Comparison of ENCODE assay signal across 15 cellular contexts in genomic region chrX:98194036-98194435, GRCh38.
DNase-seq lines count a peak whose midpoint lies in the region; ATAC-seq, FAIRE-seq and TF ChIP-seq lines count a peak whose summit lies in the region.
"Had no signal": no experiment of that assay in that cellular context is flagged by ENCODE, and none has a peak within 500 bp of the region (broad histone marks: within the 10 kb centered on the region; RNA-seq: fewer than 3 reads in every experiment).

No MANE protein-coding gene starts in this region.

- no peak for DNase-seq in A549 (ENCODE audit: low read depth in 1 of 2, low spot score in 1 of 2)
- peak; percentile 15 for DNase-seq in KBM-7
- DNase-seq in NAMALWA (ENCODE audit: low spot score) = peak; percentile 1
- DNase-seq in OCI-M1 (lab: John Stamatoyannopoulos, UW) = peak; percentile 61
- no peak for DNase-seq in HUDEP-2 (lab: John Stamatoyannopoulos, UW; ENCODE audit: unreplicated experiment in 76 of 76)
- DNase-seq: C1 segment of cervical spinal cord; Calu3; CD4-positive, alpha-beta T cell; DMS79; GM23248 had no signal

- no peak for TF ChIP-seq RAD21 in A549 (conservative IDR thresholded peaks at IDR 0.05 in 1 of 2, IDR thresholded peaks at IDR 0.05 in 1 of 2)

- CTCF ChIA-PET in A549 (lab: Yijun Ruan, JAX) = no interaction called here

- in situ Hi-C loops in KBM-7 (cut with MboI; ENCODE audit: low pct_unique_long_range_greater_than_20kb, low sequenced_read_pairs) = no loop called here

- FAIRE-seq in A549 (lab: Jason Lieb, UNC) = peak; percentile 23
- FAIRE-seq: GM12892, H54 had no signal

- ATAC-seq in A549 (no peak), GM21360 (IDR thresholded peaks at IDR 0.05; ENCODE audit: unreplicated experiment) (no peak), GM19351 (IDR thresholded peaks at IDR 0.05; ENCODE audit: unreplicated experiment) (no peak), HG03442 (IDR thresholded peaks at IDR 0.05; ENCODE audit: unreplicated experiment) (no peak)

- WGBS in A549 (ENCODE audit: missing lambda C conversion rate) = 7% methylated on average over 2 of the region's 2 CpGs

- no peak for TF ChIP-seq CTCF in A549 (IDR thresholded peaks at IDR 0.05)

- H3K4me1 ChIP-seq in A549 = no peaks in the 10 kb centered on the region

- TF ChIP-seq EP300 in A549 (IDR thresholded peaks at IDR 0.05) = no peak

- no peaks in the 10 kb centered on the region for H3K9me3 ChIP-seq in A549

- H3K27ac ChIP-seq in A549 = no peak overlapping the region
- H3K27ac ChIP-seq: GM23248 had no signal

- H3K4me2 ChIP-seq in A549 = no peak overlapping the region

- POLR2A ChIA-PET in A549 (lab: Yijun Ruan, JAX) = no interaction called here

- no peak overlapping the region for H3K4me3 ChIP-seq in A549
- H3K4me3 ChIP-seq: GM23248 had no signal

- TF ChIP-seq POLR2A in A549 (IDR thresholded peaks at IDR 0.05; ENCODE audit: low read length) = no peak

TF ChIP-seq in A549, 52 proteins besides CTCF, POLR2A, EP300 and RAD21:
- TF ChIP-seq ZC3H11A (IDR thresholded peaks at IDR 0.05) = no peak
- no peak for TF ChIP-seq POLR2AphosphoS2 (conservative IDR thresholded peaks at IDR 0.05; ENCODE audit: low read length)
- no peak for TF ChIP-seq E2F6 (IDR thresholded peaks at IDR 0.05; ENCODE audit: borderline replicate concordance, low read depth)
- no peak for TF ChIP-seq ELK1 (IDR thresholded peaks at IDR 0.05; ENCODE audit: low read depth, low read length)
- no peak for TF ChIP-seq KDM5A (IDR thresholded peaks at IDR 0.05)
- no peak for TF ChIP-seq TP53 (CRISPR knock-in tag; IDR thresholded peaks at IDR 0.05)
- no peak for TF ChIP-seq KDM1A (IDR thresholded peaks at IDR 0.05; ENCODE audit: low read depth)
- TF ChIP-seq SMC3 (IDR thresholded peaks at IDR 0.05) = no peak
- TF ChIP-seq RNF2 (IDR thresholded peaks at IDR 0.05; ENCODE audit: borderline replicate concordance, low read depth) = no peak
- TF ChIP-seq PBX3 (IDR thresholded peaks at IDR 0.05) = no peak
- no peak for TF ChIP-seq RCOR1 (IDR thresholded peaks at IDR 0.05; ENCODE audit: low read depth, low read length)
- no peak for TF ChIP-seq BCL3 (IDR thresholded peaks at IDR 0.05)
- TF ChIP-seq GATA3 (IDR thresholded peaks at IDR 0.05; ENCODE audit: borderline replicate concordance) = no peak
- no peak for TF ChIP-seq FOXS1 (CRISPR knock-in tag; IDR thresholded peaks at IDR 0.05)
- no peak for TF ChIP-seq MAFK (IDR thresholded peaks at IDR 0.05; ENCODE audit: partially characterized antibody)

Comparison
In these comparisons a context has a peak if more than half of its experiments do, and no peak if none do; other contexts are left out.
1. DNase-seq: peak in KBM-7 (single experiment), NAMALWA (single experiment) and OCI-M1 (single experiment); none in A549 (0 of 2) and HUDEP-2 (0 of 76).